ENCODE assay signal across 23 cellular contexts in the genomic region with DNA sequence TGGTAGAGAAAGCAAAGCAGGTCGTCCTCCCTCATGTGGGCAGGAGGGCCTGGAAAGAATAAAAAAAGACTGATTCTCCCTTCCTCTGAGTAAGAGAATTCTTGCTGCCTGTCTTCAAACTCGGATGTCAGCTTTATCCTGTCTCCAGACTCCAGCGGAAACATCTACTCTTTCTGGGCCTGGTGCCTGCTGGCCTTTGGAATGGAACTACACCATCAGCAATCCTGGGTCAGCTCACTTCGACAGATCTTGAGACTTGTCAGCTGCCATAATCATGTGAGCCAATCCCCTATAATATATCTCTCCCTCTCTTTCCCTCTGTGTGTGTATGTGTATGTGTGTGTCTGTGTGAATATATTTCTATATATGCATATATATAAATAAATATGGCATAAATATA.
"Had no signal": no experiment of that assay in that cellular context is flagged by ENCODE, and none has a peak within 500 bp of the region (broad histone marks: within the 10 kb centered on the region; RNA-seq: fewer than 3 reads in every experiment).

No MANE protein-coding gene starts in this region.

- H3K36me3 ChIP-seq: breast epithelium, colonic mucosa, esophagus squamous epithelium, thyroid gland had no signal

- H3K27me3 ChIP-seq: breast epithelium, colonic mucosa, esophagus squamous epithelium, thyroid gland had no signal

- FAIRE-seq: keratinocyte had no signal

- H3K9me3 ChIP-seq: colonic mucosa, thyroid gland had no signal

- H3K27ac ChIP-seq: breast epithelium, colonic mucosa, esophagus squamous epithelium, thyroid gland had no signal

- ATAC-seq: activated CD4-positive, alpha-beta T cell treated with anti-CD3 and anti-CD28 coated beads for 36 hours; activated naive CD4-positive, alpha-beta T cell treated with anti-CD3 and anti-CD28 coated beads, Interleukin-2, amount 50 U/mL, for 72 hours; activated T-helper 17 cell treated with anti-CD3 and anti-CD28 coated beads, Interleukin-2, amount 50 U/mL, for 72 hours; left lobe of liver; naive thymus-derived CD4-positive, alpha-beta T cell; stimulated activated naive CD8-positive, alpha-beta T cell treated with anti-CD3 and anti-CD28 coated beads, Interleukin-15, Interleukin-2, amounts not matched to agents 100 U/mL and 50 U/mL, for 24 hours; WTC11 had no signal

- H3K4me3 ChIP-seq: breast epithelium, colonic mucosa, esophagus squamous epithelium, thyroid gland had no signal

- H3K4me1 ChIP-seq: breast epithelium, colonic mucosa, esophagus squamous epithelium, thyroid gland had no signal

- DNase-seq: activated CD4-positive, alpha-beta T cell treated with anti-CD3 and anti-CD28 coated beads for 36 hours; activated CD4-positive, alpha-beta T cell treated with anti-CD3 and anti-CD28 coated beads, Interleukin-2, amount 50 U/mL, for 4 hours; activated CD8-positive, alpha-beta memory T cell treated with anti-CD3 and anti-CD28 coated beads for 24 hours; activated CD8-positive, alpha-beta memory T cell treated with anti-CD3 and anti-CD28 coated beads, Interleukin-2, amount 50 U/mL, for 4 hours; activated T-cell treated with anti-CD3 and anti-CD28 coated beads, Interleukin-2, amount 50 U/mL, for 24 hours; colonic mucosa; esophagus squamous epithelium; mesendoderm; naive thymus-derived CD4-positive, alpha-beta T cell; occipital lobe; posterior cingulate gyrus; stimulated activated CD4-positive, alpha-beta T cell treated with anti-CD3 and anti-CD28 coated beads, Interleukin-12 subunit alpha, Interleukin-12 subunit beta, amount 100 ng/mL, for 4 hours; stimulated activated CD4-positive, alpha-beta T cell treated with anti-CD3 and anti-CD28 coated beads, Interleukin-4, amount 100 ng/mL, for 4 hours; stimulated activated naive CD8-positive, alpha-beta T cell treated with anti-CD3 and anti-CD28 coated beads, Interleukin-15, Interleukin-2, amounts not matched to agents 100 U/mL and 50 U/mL, for 24 hours; substantia nigra; T1000; thyroid gland had no signal
